ENCODE assay signal across 8 cellular contexts in genomic region chr11:64230209-64230984, GRCh38. TPM values are rescaled to one million over a fixed set of nuclear protein-coding genes. Genes with fewer than 3 reads are reported as not detected.
DNase-seq lines count a peak whose midpoint lies in the region; ATAC-seq, FAIRE-seq and TF ChIP-seq lines count a peak whose summit lies in the region.

A gene with protein sequence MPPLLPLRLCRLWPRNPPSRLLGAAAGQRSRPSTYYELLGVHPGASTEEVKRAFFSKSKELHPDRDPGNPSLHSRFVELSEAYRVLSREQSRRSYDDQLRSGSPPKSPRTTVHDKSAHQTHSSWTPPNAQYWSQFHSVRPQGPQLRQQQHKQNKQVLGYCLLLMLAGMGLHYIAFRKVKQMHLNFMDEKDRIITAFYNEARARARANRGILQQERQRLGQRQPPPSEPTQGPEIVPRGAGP (plus strand): TSS chr11:64230548. CDS start chr11:64230855, 307 bp downstream.

- H3K9ac ChIP-seq in MM.1S (ENCODE audit: low read length) (peak within 1 kb of the TSS; percentile 89), subcutaneous abdominal adipose tissue (ENCODE audit: low read length in 5 of 5) (peak within 1 kb of the TSS in 4 of 5 donors; percentile 77 to 89 (median 80))

- H3K4me1 ChIP-seq in MM.1S (ENCODE audit: low read length) (peaks cover 14% of the 10 kb centered on the region), SJSA1 (replicated peaks) (peaks cover 50% of the 10 kb centered on the region), foreskin keratinocyte (peaks cover 6% of the 10 kb centered on the region), neuron (ENCODE audit: insufficient read depth, low read length) (peaks cover 30% of the 10 kb centered on the region), subcutaneous abdominal adipose tissue (ENCODE audit: control insufficient read depth in 5 of 5, insufficient read depth in 5 of 5, low read length in 5 of 5) (peaks cover 8 to 69% (median 62%) of the 10 kb centered on the region in 5 donors)

- peak; percentile 83 for DNase-seq in D721Med (ENCODE audit: insufficient read length, low spot score)
- peak; percentile 97 for DNase-seq in MM.1S
- DNase-seq in SJSA1 (ENCODE audit: low read depth in 1 of 2, low spot score in 2 of 2), result peak; percentile 94
- DNase-seq in activated naive CD4-positive, alpha-beta T cell treated with Interleukin-2 at 50 U/mL for 16 hours, result peak; percentile 90
- DNase-seq in foreskin keratinocyte, result peak in 1 of 2 donors; percentile 74

- TF ChIP-seq CTCF in D721Med (IDR thresholded peaks at IDR 0.05; ENCODE audit: insufficient read depth, missing control alignments), result no peak
- no peak for TF ChIP-seq CTCF in MM.1S (IDR thresholded peaks at IDR 0.05; ENCODE audit: low read length)
- no peak for TF ChIP-seq CTCF in foreskin keratinocyte (conservative IDR thresholded peaks at IDR 0.05)

- H3K4me2 ChIP-seq in MM.1S (ENCODE audit: low read depth, low read length), result peak within 1 kb of the TSS; percentile 85

- H3K79me2 ChIP-seq in MM.1S (ENCODE audit: low read length), result peaks cover 31% of the 10 kb centered on the region

- H3K9me3 ChIP-seq in MM.1S (replicated peaks; ENCODE audit: insufficient read depth, low read length) (no peaks in the 10 kb centered on the region), SJSA1 (replicated peaks) (0 out of 2 replicates have a peak, but pooled peaks cover 5% of the 10 kb centered on the region), neuron (ENCODE audit: low read length) (no peaks in the 10 kb centered on the region), subcutaneous abdominal adipose tissue (ENCODE audit: control insufficient read depth in 5 of 5, low read length in 5 of 5) (no peaks in the 10 kb centered on the region)

- H3K27ac ChIP-seq in MM.1S (ENCODE audit: low read length), result peak within 1 kb of the TSS; percentile 51; the same call in 1 of the 2 replicates
- H3K27ac ChIP-seq in SJSA1, result peak within 1 kb of the TSS; percentile 35
- H3K27ac ChIP-seq in foreskin keratinocyte, result peak within 1 kb of the TSS; percentile 60
- H3K27ac ChIP-seq in subcutaneous abdominal adipose tissue (ENCODE audit: low read depth, low read length), result peak within 1 kb of the TSS; percentile 57

- no peak for FAIRE-seq in D721Med (lab: Jason Lieb, UNC)

- no peaks in the 10 kb centered on the region for H3K27me3 ChIP-seq in MM.1S (replicated peaks; ENCODE audit: insufficient read depth, low read length)
- no peaks in the 10 kb centered on the region for H3K27me3 ChIP-seq in SJSA1 (replicated peaks)
- H3K27me3 ChIP-seq in foreskin keratinocyte, result no peaks in the 10 kb centered on the region
- H3K27me3 ChIP-seq in neuron (ENCODE audit: insufficient read depth, low read length), result no peaks in the 10 kb centered on the region
- H3K27me3 ChIP-seq in subcutaneous abdominal adipose tissue (ENCODE audit: control insufficient read depth in 5 of 5, insufficient read depth in 4 of 5, low read length in 5 of 5), result no peaks in the 10 kb centered on the region

- ATAC-seq in GM21723 (IDR thresholded peaks at IDR 0.05; ENCODE audit: unreplicated experiment) (peak; percentile 43), foreskin keratinocyte (peak; percentile 48)

- H3F3A ChIP-seq in MM.1S (ENCODE audit: insufficient read depth, low read length), result peaks cover 10% of the 10 kb centered on the region

- H2AFZ ChIP-seq in MM.1S (ENCODE audit: low read length) (peak within 1 kb of the TSS; percentile 78), neuron (ENCODE audit: low read depth, low read length) (peak within 1 kb of the TSS; percentile 58)

- no peaks in the 10 kb centered on the region for H4K20me1 ChIP-seq in MM.1S (ENCODE audit: insufficient read depth, low read length)

- H3K36me3 ChIP-seq in MM.1S (replicated peaks; ENCODE audit: insufficient read depth, low read length) (no peaks in the 10 kb centered on the region), SJSA1 (peaks cover 28% of the 10 kb centered on the region), neuron (ENCODE audit: insufficient read depth, low read length) (no peaks in the 10 kb centered on the region), subcutaneous abdominal adipose tissue (ENCODE audit: control insufficient read depth in 5 of 5, insufficient read depth in 5 of 5, low read length in 5 of 5) (no peaks in the 10 kb centered on the region)

- peak within 1 kb of the TSS; percentile 97 for H3K4me3 ChIP-seq in MM.1S (ENCODE audit: low read length)
- peak within 1 kb of the TSS; percentile 66 for H3K4me3 ChIP-seq in SJSA1
- H3K4me3 ChIP-seq in neuron (ENCODE audit: low read length), result peak within 1 kb of the TSS; percentile 70
- H3K4me3 ChIP-seq in subcutaneous abdominal adipose tissue (ENCODE audit: low read depth in 1 of 5, low read length in 5 of 5), result peak within 1 kb of the TSS; percentile 72 to 86 (median 76)

- no peaks in the 10 kb centered on the region for H3K9me2 ChIP-seq in MM.1S (replicated peaks; ENCODE audit: insufficient read depth, low read length)

RNA-seq across cellular contexts. Expression of the gene that starts here (rescaled TPM):
- 2.7 and 11.9 TPM in 2 replicates for total RNA-seq in SJSA1 (2014; rRNA removed; shearing (Covaris generic))
- total RNA-seq in foreskin keratinocyte, result 12.7 and 14.1 TPM in 2 replicates
- 23.0 and 25.9 TPM in 2 replicates for polyA plus RNA-seq in foreskin keratinocyte
